In the genomic region with DNA sequence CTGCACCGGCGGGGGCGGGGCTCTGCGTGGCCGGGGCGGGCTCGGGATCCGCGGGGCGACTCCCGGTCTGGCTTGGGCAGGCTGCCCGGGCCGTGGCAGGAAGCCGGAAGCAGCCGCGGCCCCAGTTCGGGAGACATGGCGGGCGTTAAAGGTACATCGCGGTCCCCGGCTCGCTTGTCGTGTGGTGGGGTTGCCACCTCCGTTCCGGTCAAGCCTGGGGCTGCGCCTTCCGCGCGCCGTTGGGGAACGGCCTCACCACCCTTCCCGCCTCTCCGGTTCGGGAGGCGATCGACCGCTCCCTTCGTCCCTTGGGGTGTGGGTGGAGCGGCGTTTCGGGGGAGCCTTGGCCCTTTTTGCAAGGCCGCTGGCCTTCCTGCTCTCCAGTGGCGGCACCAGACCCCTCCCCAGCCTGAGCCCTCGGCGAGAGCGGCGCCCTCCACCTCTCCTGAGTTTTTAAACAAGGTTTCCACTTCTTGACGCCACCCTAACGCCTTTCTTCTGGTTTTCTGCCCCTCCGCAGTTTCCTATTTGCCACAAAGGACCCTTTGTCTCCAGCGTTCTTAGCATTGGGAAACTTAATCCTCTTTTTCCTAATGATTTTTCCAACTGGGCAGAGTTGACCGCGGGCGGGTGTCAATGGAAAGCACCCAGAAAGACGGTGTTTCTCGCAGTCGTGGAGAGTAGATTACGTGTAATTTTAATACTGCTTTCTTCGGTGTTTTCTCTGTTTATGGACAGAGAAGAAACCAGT, we compare ENCODE assay signal across 8 cellular contexts. TPM values are rescaled to one million over a fixed set of nuclear protein-coding genes. Genes with fewer than 3 reads are reported as not detected.
DNase-seq lines count a peak whose midpoint lies in the region; ATAC-seq and TF ChIP-seq lines count a peak whose summit lies in the region.

A gene with protein sequence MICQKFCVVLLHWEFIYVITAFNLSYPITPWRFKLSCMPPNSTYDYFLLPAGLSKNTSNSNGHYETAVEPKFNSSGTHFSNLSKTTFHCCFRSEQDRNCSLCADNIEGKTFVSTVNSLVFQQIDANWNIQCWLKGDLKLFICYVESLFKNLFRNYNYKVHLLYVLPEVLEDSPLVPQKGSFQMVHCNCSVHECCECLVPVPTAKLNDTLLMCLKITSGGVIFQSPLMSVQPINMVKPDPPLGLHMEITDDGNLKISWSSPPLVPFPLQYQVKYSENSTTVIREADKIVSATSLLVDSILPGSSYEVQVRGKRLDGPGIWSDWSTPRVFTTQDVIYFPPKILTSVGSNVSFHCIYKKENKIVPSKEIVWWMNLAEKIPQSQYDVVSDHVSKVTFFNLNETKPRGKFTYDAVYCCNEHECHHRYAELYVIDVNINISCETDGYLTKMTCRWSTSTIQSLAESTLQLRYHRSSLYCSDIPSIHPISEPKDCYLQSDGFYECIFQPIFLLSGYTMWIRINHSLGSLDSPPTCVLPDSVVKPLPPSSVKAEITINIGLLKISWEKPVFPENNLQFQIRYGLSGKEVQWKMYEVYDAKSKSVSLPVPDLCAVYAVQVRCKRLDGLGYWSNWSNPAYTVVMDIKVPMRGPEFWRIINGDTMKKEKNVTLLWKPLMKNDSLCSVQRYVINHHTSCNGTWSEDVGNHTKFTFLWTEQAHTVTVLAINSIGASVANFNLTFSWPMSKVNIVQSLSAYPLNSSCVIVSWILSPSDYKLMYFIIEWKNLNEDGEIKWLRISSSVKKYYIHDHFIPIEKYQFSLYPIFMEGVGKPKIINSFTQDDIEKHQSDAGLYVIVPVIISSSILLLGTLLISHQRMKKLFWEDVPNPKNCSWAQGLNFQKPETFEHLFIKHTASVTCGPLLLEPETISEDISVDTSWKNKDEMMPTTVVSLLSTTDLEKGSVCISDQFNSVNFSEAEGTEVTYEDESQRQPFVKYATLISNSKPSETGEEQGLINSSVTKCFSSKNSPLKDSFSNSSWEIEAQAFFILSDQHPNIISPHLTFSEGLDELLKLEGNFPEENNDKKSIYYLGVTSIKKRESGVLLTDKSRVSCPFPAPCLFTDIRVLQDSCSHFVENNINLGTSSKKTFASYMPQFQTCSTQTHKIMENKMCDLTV (plus strand): TSS at position 79 of the 751 bp plus-strand sequence. CDS start 144,898 bp downstream, outside the sequence.
A gene with protein sequence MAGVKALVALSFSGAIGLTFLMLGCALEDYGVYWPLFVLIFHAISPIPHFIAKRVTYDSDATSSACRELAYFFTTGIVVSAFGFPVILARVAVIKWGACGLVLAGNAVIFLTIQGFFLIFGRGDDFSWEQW (plus strand): TSS at position 79 of the 751 bp plus-strand sequence. CDS start 57 bp downstream, at position 136.

- H3K36me3 ChIP-seq in NT2/D1 (ENCODE audit: insufficient read depth, insufficient read length, low read length) (peaks cover 34% of the 10 kb centered on the region), muscle layer of duodenum (ENCODE audit: control insufficient read depth in 1 of 2, insufficient read depth in 2 of 2, low read length in 2 of 2) (peaks cover 7 to 14% of the 10 kb centered on the region in 2 donors)

- TF ChIP-seq CTCF in AG04449 (IDR thresholded peaks at IDR 0.05; ENCODE audit: insufficient read depth, low read length, missing control alignments) = no peak
- peak in 19 of 56 donors; percentile 1 to 56 (median 14) for TF ChIP-seq CTCF in dorsolateral prefrontal cortex (IDR thresholded peaks at IDR 0.05 in 54 of 56, conservative IDR thresholded peaks at IDR 0.05 in 2 of 56; ENCODE audit: low read depth in 1 of 56, partially characterized antibody in 56 of 56)

- ATAC-seq in GM18511 (IDR thresholded peaks at IDR 0.05; ENCODE audit: unreplicated experiment) = peak; percentile 63
- ATAC-seq in HG03097 (IDR thresholded peaks at IDR 0.05; ENCODE audit: low FRiP score, unreplicated experiment) = peak; percentile 58
- ATAC-seq in HG03139 (IDR thresholded peaks at IDR 0.05; ENCODE audit: unreplicated experiment) = no peak

- H3K27ac ChIP-seq in dorsolateral prefrontal cortex = peak within 1 kb of the TSS; percentile 88 to 100 (median 97)
- H3K27ac ChIP-seq in muscle layer of duodenum (ENCODE audit: low read length) = peak within 1 kb of the TSS; percentile 95

- peak within 1 kb of the TSS; percentile 98 for H3K9ac ChIP-seq in NT2/D1 (ENCODE audit: insufficient read length, low read depth)

- DNase-seq in AG04449 (ENCODE audit: low read depth, low spot score) = no peak
- peak; percentile 47 for DNase-seq in NT2/D1 (ENCODE audit: low read depth, low spot score)
- DNase-seq in dorsolateral prefrontal cortex = peak in 4 of 10 donors; percentile 7 to 33 (median 26)
- DNase-seq in HK-2 (ENCODE audit: unreplicated experiment) = no peak

- POLR2A ChIA-PET in AG04449 (lab: Yijun Ruan, JAX) = interaction anchor here (0.6 to 1.0 kb wide), 4 partner anchors 11 to 160 kb away, joined by 3 read pairs; no protein-coding TSS in a partner anchor

- CTCF ChIA-PET in AG04449 (lab: Yijun Ruan, JAX) = interaction anchor here (1.9 to 2.1 kb wide), 2 partner anchors 10 to 267 kb away, joined by 7 read pairs; no protein-coding TSS in a partner anchor

- intact Hi-C loops in dorsolateral prefrontal cortex (cut with DNase I) = loop anchor here (1.0 to 10.0 kb wide), 6 partner anchors 98 to 356 kb away; a partner anchor contains a TSS

- H3K9me3 ChIP-seq in NT2/D1 (ENCODE audit: insufficient read depth, low read length) (no peaks in the 10 kb centered on the region), muscle layer of duodenum (ENCODE audit: control insufficient read depth in 1 of 2, low read length in 2 of 2) (no peaks in the 10 kb centered on the region)

- H3K4me3 ChIP-seq in AG04449 (ENCODE audit: low read depth, low read length) (peak within 1 kb of the TSS; percentile 84), NT2/D1 (ENCODE audit: insufficient read length, low read depth) (peak within 1 kb of the TSS; percentile 97), dorsolateral prefrontal cortex (peak within 1 kb of the TSS; percentile 59 to 99 (median 90)), muscle layer of duodenum (ENCODE audit: low read depth in 1 of 2, low read length in 2 of 2) (peak within 1 kb of the TSS; percentile 82 to 88)

- H3K27me3 ChIP-seq in NT2/D1 (ENCODE audit: insufficient read depth, insufficient read length) = no peaks in the 10 kb centered on the region
- no peaks in the 10 kb centered on the region for H3K27me3 ChIP-seq in dorsolateral prefrontal cortex
- no peaks in the 10 kb centered on the region for H3K27me3 ChIP-seq in muscle layer of duodenum (ENCODE audit: low read depth, low read length)

- H3K4me1 ChIP-seq in NT2/D1 (ENCODE audit: insufficient read depth, insufficient read length) (peaks cover 27% of the 10 kb centered on the region), muscle layer of duodenum (ENCODE audit: control insufficient read depth in 1 of 2, insufficient read depth in 2 of 2, low read length in 2 of 2) (peaks cover 0 to 13% of the 10 kb centered on the region in 2 donors)

RNA-seq across cellular contexts. Expression of the first gene that starts in this region (rescaled TPM):
- total RNA-seq in dorsolateral prefrontal cortex = 10 to 100 TPM in 48 of 120 experiments, 1 to 10 TPM in 72; 3.9 to 33.4 (median 9.2) TPM

RNA-seq across cellular contexts. Expression of the second gene that starts in this region (rescaled TPM):
- total RNA-seq in dorsolateral prefrontal cortex = 10 to 100 TPM; 20.6 to 68.1 (median 34.2) TPM
